15 cellular contexts compared by ENCODE assay signal in the genomic region with DNA sequence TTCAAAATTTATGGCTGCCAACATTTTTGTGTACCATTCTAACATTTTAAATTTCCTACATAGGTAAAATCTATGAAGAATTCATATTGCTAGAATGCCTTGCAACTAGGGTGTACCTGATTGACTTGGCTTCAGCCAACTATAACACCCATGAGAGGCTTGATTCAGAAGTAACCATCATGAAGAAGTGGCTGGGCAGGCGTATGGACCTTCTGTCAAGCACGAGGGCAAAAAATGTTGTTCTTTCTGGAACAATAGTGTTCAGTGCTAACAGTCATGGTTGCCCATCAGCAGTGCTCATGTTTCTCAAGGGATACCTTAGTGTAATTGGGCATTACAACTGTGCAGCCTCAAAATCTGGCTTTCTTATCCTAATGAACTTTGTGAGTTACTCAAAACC.
"Had no signal": no experiment of that assay in that cellular context is flagged by ENCODE, and none has a peak within 500 bp of the region (broad histone marks: within the 10 kb centered on the region; RNA-seq: fewer than 3 reads in every experiment).

No MANE protein-coding gene starts in this region.

- DNase-seq: activated CD4-positive, alpha-beta T cell treated with anti-CD3 and anti-CD28 coated beads, Interleukin-2, amount 50 U/mL, for 48 hours; activated gamma-delta T cell treated with Interleukin-2 at 50 U/mL for 16 hours; activated T-cell treated with anti-CD3 and anti-CD28 coated beads for 4 hours; cerebellar nuclear complex; cortex of kidney; erythroblast; head of caudate nucleus; left ventricle myocardium inferior; mammary epithelial cell; midbrain; retina; spleen; stimulated activated CD8-positive, alpha-beta memory T cell treated with anti-CD3 and anti-CD28 coated beads, Interleukin-4, amount 100 ng/mL, for 48 hours; stimulated activated naive CD4-positive, alpha-beta T cell treated with Interleukin-2 at 50 U/mL for 16 hours; tibial artery had no signal
